Comparison of ENCODE assay signal across 1 cellular context in genomic region chr22:19893363-19893762, GRCh38.
TF ChIP-seq lines count a peak whose summit lies in the region.

No MANE protein-coding gene starts in this region.

TF ChIP-seq in K562, 482 proteins besides CTCF, POLR2A, EP300 and RAD21:
- TF ChIP-seq ZNF134 (CRISPR knock-in tag; conservative IDR thresholded peaks at IDR 0.05) (no peak), KLF13 (tag; IDR thresholded peaks at IDR 0.05; ENCODE audit: borderline replicate concordance, low read depth) (no peak), PHB (CRISPR knock-in tag; IDR thresholded peaks at IDR 0.05) (0 out of 2 replicates have a peak, but pooled peaks have one; percentile 26), TBL1XR1 (IDR thresholded peaks at IDR 0.05; ENCODE audit: low read length in 2 of 2) (0 out of 4 replicates have a peak, but pooled peaks of 1 of the 2 experiments have one; percentile 22), ZNF354B (CRISPR knock-in tag; IDR thresholded peaks at IDR 0.05) (no peak), ZNF764 (CRISPR knock-in tag; IDR thresholded peaks at IDR 0.05; ENCODE audit: low read depth) (0 out of 2 replicates have a peak, but pooled peaks have one; percentile 9), ZNF699 (CRISPR knock-in tag; IDR thresholded peaks at IDR 0.05; ENCODE audit: insufficient replicate concordance) (peak; percentile 14), ZNF717 (CRISPR knock-in tag; IDR thresholded peaks at IDR 0.05) (no peak), THAP12 (CRISPR knock-in tag; IDR thresholded peaks at IDR 0.05) (peak; percentile 79; the same call in 1 of the 2 replicates), SETDB1 (IDR thresholded peaks at IDR 0.05; ENCODE audit: low read length) (peak; percentile 9), POLR2G (IDR thresholded peaks at IDR 0.05; ENCODE audit: low read depth, low read length) (peak; percentile 41; the same call in 1 of the 2 replicates)
TF ChIP-seq in K562: peak in this region for 7.
